5 cellular contexts compared by ENCODE assay signal in genomic region chr16:55835173-55835572, GRCh38. TPM values are rescaled to one million over a fixed set of nuclear protein-coding genes. Genes with fewer than 3 reads are reported as not detected.
"Had no signal": no experiment of that assay in that cellular context is flagged by ENCODE, and none has a peak within 500 bp of the region (broad histone marks: within the 10 kb centered on the region; RNA-seq: fewer than 3 reads in every experiment).

No MANE protein-coding gene starts in this region.

RNA-seq across cellular contexts. Expression of gene CES1, which starts 2.3 kb away (rescaled TPM):
- total RNA-seq: LHCN-M2, MCF 10A, PC-3, RPMI7951, SJCRH30 had no signal

RNA-seq across cellular contexts. Expression of gene CES5A, which starts 40.0 kb away (rescaled TPM):
- total RNA-seq: LHCN-M2, MCF 10A, PC-3, RPMI7951, SJCRH30 had no signal
